24 cellular contexts compared by ENCODE assay signal in genomic region chr1:111821121-111821745, GRCh38.
"Had no signal": no experiment of that assay in that cellular context is flagged by ENCODE, and none has a peak within 500 bp of the region (broad histone marks: within the 10 kb centered on the region; RNA-seq: fewer than 3 reads in every experiment).

No MANE protein-coding gene starts in this region.

- H3K4me1 ChIP-seq: esophagus squamous epithelium, heart right ventricle, neural progenitor cell, parathyroid adenoma, right lobe of liver, suprapubic skin, vagina had no signal

- H3K27ac ChIP-seq: coronary artery, esophagus squamous epithelium, heart right ventricle, neural progenitor cell, parathyroid adenoma, right lobe of liver, suprapubic skin, vagina had no signal

- H3K4me3 ChIP-seq: coronary artery, esophagus squamous epithelium, heart right ventricle, lung, neural progenitor cell, right lobe of liver, suprapubic skin, vagina had no signal

- DNase-seq: effector memory CD8-positive, alpha-beta T cell; erythroblast; esophagus squamous epithelium; foreskin melanocyte; glutamatergic neuron; heart right ventricle; hippocampal formation; kidney glomerular epithelial cell; midbrain; naive thymus-derived CD4-positive, alpha-beta T cell; right lobe of liver; small intestine; stimulated activated CD4-positive, alpha-beta T cell treated with anti-CD3 and anti-CD28 coated beads, Interleukin-12 subunit alpha, Interleukin-12 subunit beta, amount 100 ng/mL, for 4 hours; stimulated activated CD4-positive, alpha-beta T cell treated with anti-CD3 and anti-CD28 coated beads, Interleukin-1b, Interleukin-23, amount 100 ng/mL, for 48 hours; stimulated activated CD4-positive, alpha-beta T cell treated with anti-CD3 and anti-CD28 coated beads, Interleukin-4, amount 100 ng/mL, for 1 hour; stimulated activated CD8-positive, alpha-beta memory T cell treated with anti-CD3 and anti-CD28 coated beads, Interleukin-4, amount 100 ng/mL, for 48 hours; stimulated activated naive CD4-positive, alpha-beta T cell; stimulated activated naive CD8-positive, alpha-beta T cell treated with anti-CD3 and anti-CD28 coated beads, Interleukin-15, amount 100 ng/mL, for 72 hours had no signal

- H3K9me3 ChIP-seq: esophagus squamous epithelium, right lobe of liver, vagina had no signal

- H3K27me3 ChIP-seq: esophagus squamous epithelium, heart right ventricle, neural progenitor cell, right lobe of liver, suprapubic skin, vagina had no signal

- H3K36me3 ChIP-seq: esophagus squamous epithelium, heart right ventricle, neural progenitor cell, right lobe of liver, suprapubic skin, vagina had no signal
